ENCODE assay signal across 1 cellular context in genomic region chr2:159516241-159516758, GRCh38.
A peak's percentile ranks its signal among the peaks of the same experiment; 100 is the strongest.
TF ChIP-seq lines count a peak whose summit lies in the region.

No MANE protein-coding gene starts in this region.

TF ChIP-seq in HCT116, 20 proteins besides CTCF, POLR2A, EP300 and RAD21 (continued from another document):
- TF ChIP-seq, protein P1, sequence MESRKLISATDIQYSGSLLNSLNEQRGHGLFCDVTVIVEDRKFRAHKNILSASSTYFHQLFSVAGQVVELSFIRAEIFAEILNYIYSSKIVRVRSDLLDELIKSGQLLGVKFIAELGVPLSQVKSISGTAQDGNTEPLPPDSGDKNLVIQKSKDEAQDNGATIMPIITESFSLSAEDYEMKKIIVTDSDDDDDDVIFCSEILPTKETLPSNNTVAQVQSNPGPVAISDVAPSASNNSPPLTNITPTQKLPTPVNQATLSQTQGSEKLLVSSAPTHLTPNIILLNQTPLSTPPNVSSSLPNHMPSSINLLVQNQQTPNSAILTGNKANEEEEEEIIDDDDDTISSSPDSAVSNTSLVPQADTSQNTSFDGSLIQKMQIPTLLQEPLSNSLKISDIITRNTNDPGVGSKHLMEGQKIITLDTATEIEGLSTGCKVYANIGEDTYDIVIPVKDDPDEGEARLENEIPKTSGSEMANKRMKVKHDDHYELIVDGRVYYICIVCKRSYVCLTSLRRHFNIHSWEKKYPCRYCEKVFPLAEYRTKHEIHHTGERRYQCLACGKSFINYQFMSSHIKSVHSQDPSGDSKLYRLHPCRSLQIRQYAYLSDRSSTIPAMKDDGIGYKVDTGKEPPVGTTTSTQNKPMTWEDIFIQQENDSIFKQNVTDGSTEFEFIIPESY (IDR thresholded peaks at IDR 0.05; ENCODE audit: extremely low read depth, insufficient replicate concordance, low read length) = peak; percentile 47
- TF ChIP-seq ZNF274 (IDR thresholded peaks at IDR 0.05; ENCODE audit: low read depth, low read length) (no peak), EGR1 (IDR thresholded peaks at IDR 0.05; ENCODE audit: low read depth) (peak; percentile 56), POLR2AphosphoS5 (IDR thresholded peaks at IDR 0.05; ENCODE audit: low read depth, low read length) (peak; percentile 79), ELF1 (IDR thresholded peaks at IDR 0.05; ENCODE audit: borderline replicate concordance, low read depth) (peak; percentile 50), CBX3 (IDR thresholded peaks at IDR 0.05; ENCODE audit: low read depth) (peak; percentile 86), EZH2 (IDR thresholded peaks at IDR 0.05) (no peak)
- TF ChIP-seq, protein P2, sequence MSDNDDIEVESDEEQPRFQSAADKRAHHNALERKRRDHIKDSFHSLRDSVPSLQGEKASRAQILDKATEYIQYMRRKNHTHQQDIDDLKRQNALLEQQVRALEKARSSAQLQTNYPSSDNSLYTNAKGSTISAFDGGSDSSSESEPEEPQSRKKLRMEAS (IDR thresholded peaks at IDR 0.05) = peak; percentile 85
- TF ChIP-seq, protein P3, sequence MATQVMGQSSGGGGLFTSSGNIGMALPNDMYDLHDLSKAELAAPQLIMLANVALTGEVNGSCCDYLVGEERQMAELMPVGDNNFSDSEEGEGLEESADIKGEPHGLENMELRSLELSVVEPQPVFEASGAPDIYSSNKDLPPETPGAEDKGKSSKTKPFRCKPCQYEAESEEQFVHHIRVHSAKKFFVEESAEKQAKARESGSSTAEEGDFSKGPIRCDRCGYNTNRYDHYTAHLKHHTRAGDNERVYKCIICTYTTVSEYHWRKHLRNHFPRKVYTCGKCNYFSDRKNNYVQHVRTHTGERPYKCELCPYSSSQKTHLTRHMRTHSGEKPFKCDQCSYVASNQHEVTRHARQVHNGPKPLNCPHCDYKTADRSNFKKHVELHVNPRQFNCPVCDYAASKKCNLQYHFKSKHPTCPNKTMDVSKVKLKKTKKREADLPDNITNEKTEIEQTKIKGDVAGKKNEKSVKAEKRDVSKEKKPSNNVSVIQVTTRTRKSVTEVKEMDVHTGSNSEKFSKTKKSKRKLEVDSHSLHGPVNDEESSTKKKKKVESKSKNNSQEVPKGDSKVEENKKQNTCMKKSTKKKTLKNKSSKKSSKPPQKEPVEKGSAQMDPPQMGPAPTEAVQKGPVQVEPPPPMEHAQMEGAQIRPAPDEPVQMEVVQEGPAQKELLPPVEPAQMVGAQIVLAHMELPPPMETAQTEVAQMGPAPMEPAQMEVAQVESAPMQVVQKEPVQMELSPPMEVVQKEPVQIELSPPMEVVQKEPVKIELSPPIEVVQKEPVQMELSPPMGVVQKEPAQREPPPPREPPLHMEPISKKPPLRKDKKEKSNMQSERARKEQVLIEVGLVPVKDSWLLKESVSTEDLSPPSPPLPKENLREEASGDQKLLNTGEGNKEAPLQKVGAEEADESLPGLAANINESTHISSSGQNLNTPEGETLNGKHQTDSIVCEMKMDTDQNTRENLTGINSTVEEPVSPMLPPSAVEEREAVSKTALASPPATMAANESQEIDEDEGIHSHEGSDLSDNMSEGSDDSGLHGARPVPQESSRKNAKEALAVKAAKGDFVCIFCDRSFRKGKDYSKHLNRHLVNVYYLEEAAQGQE (IDR thresholded peaks at IDR 0.05; ENCODE audit: low read depth) = no peak
TF ChIP-seq in HCT116: peak in this region for 13.
